ENCODE assay signal across 8 cellular contexts in genomic region chr10:17229717-17229966, GRCh38. TPM values are rescaled to one million over a fixed set of nuclear protein-coding genes. Genes with fewer than 3 reads are reported as not detected.
DNase-seq lines count a peak whose midpoint lies in the region; ATAC-seq and TF ChIP-seq lines count a peak whose summit lies in the region.

No MANE protein-coding gene starts in this region.

- H3K36me3 ChIP-seq in KOPT-K1 (ENCODE audit: insufficient read depth, low read length) = peaks cover 42% of the 10 kb centered on the region
- peaks cover 15% of the 10 kb centered on the region for H3K36me3 ChIP-seq in ectodermal cell (ENCODE audit: control insufficient read depth, insufficient read depth, low read length)
- H3K36me3 ChIP-seq in neutrophil = peaks cover 42% of the 10 kb centered on the region

- TF ChIP-seq CTCF in neutrophil (IDR thresholded peaks at IDR 0.05) = no peak

- no peaks in the 10 kb centered on the region for H3K9me3 ChIP-seq in KOPT-K1 (ENCODE audit: insufficient read depth, low read length, poor library complexity, severe bottlenecking)
- H3K9me3 ChIP-seq in ectodermal cell (ENCODE audit: control insufficient read depth, low read length) = no peaks in the 10 kb centered on the region
- peaks cover under 1% of the 10 kb centered on the region for H3K9me3 ChIP-seq in neutrophil

- peak; percentile 4 for ATAC-seq in GM19351 (IDR thresholded peaks at IDR 0.05; ENCODE audit: unreplicated experiment)
- ATAC-seq in HG03039 (IDR thresholded peaks at IDR 0.05; ENCODE audit: unreplicated experiment) = no peak

- H3K4me3 ChIP-seq in ectodermal cell (ENCODE audit: insufficient read depth, low read depth, low read length) = peak overlapping the region; percentile 94
- H3K4me3 ChIP-seq in neutrophil (ENCODE audit: low read depth in 1 of 2, low read length in 1 of 2) = peak overlapping the region; percentile 90 to 94

- peak overlapping the region; percentile 94 for H3K27ac ChIP-seq in KOPT-K1 (ENCODE audit: low read depth, low read length, poor library complexity, severe bottlenecking)
- peak overlapping the region; percentile 92 for H3K27ac ChIP-seq in ectodermal cell (ENCODE audit: insufficient read depth, low read depth, low read length, poor library complexity, severe bottlenecking)
- H3K27ac ChIP-seq in neutrophil = peak overlapping the region; percentile 93

- WGBS in ectodermal cell, 2 experiments = 0 to 1% methylated on average over 21 of the region's 21 CpGs

- H3K4me1 ChIP-seq in ectodermal cell (ENCODE audit: control insufficient read depth, insufficient read depth, low read length) (peaks cover 16% of the 10 kb centered on the region), neutrophil (ENCODE audit: control insufficient read depth in 1 of 2, insufficient read depth in 1 of 2, low read depth in 1 of 2, low read length in 1 of 2) (peaks cover 67 to 74% of the 10 kb centered on the region in 2 experiments)

- H3K27me3 ChIP-seq in ectodermal cell (ENCODE audit: control insufficient read depth, insufficient read depth, low read length, poor library complexity, severe bottlenecking) (no peaks in the 10 kb centered on the region), neutrophil (no peaks in the 10 kb centered on the region)

- DNase-seq in stimulated activated naive CD4-positive, alpha-beta T cell treated with Interleukin-2 at 50 U/mL for 16 hours (lab: John Stamatoyannopoulos, UW) = no peak
- no peak for DNase-seq in activated effector memory CD4-positive, alpha-beta T cell treated with anti-CD3 and anti-CD28 coated beads, Interleukin-2, amount 50 U/mL, for 16 hours
- DNase-seq in H4 (ENCODE audit: low spot score) = no peak

RNA-seq across cellular contexts. Expression of gene VIM, which starts 1.6 kb away (rescaled TPM):
- polyA plus RNA-seq in ectodermal cell (2013, experiment 1 of 4) = 1,158 TPM
- 949 TPM for polyA plus RNA-seq in ectodermal cell (2013, experiment 2 of 4)
- 1,223 TPM for polyA plus RNA-seq in ectodermal cell (2013, experiment 3 of 4)
- 1,264 TPM for polyA plus RNA-seq in ectodermal cell (2013, experiment 4 of 4)
- total RNA-seq in H4 (2014; rRNA removed; shearing (Covaris generic)) = 2,086 and 2,364 TPM in 2 replicates

RNA-seq across cellular contexts. Expression of gene TRDMT1, which starts 28.2 kb away (rescaled TPM):
- 17.3 TPM for polyA plus RNA-seq in ectodermal cell (2013, experiment 1 of 4)
- polyA plus RNA-seq in ectodermal cell (2013, experiment 2 of 4) = 22.5 TPM
- polyA plus RNA-seq in ectodermal cell (2013, experiment 3 of 4) = 18.7 TPM
- polyA plus RNA-seq in ectodermal cell (2013, experiment 4 of 4) = 18.5 TPM
- total RNA-seq in H4 (2014; rRNA removed; shearing (Covaris generic)) = 3.0 and 6.1 TPM in 2 replicates
